ENCODE assay signal across 34 cellular contexts in the genomic region with DNA sequence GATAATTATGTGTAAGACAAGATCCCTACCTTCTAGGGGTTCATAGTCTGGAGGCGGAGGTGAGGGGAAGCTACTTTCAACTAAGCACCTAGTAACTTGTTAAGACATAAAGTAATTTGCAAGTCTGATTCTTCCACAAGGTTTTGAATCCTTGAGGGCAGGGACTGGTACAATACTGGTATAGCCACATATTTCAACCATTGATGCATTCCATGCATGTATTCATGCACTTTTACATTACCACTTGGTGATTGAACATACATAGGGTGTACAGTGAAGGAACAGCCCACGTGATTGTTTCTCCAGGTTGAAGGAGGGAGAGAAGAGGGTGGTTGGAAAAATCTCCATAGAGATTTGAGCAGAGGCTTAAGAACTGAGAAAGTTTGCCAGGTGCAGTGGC.
"Had no signal": no experiment of that assay in that cellular context is flagged by ENCODE, and none has a peak within 500 bp of the region (broad histone marks: within the 10 kb centered on the region; RNA-seq: fewer than 3 reads in every experiment).

No MANE protein-coding gene starts in this region.

- H3K9me3 ChIP-seq: gastrocnemius medialis, heart left ventricle had no signal

- H3K27ac Mint-ChIP-seq: activated B cell treated with CpG ODN at 0.5 μM for 24 hours; activated CD8-positive, alpha-beta T cell treated with anti-CD3 and anti-CD28 coated beads for 36 hours; activated naive CD8-positive, alpha-beta T cell; activated T-helper 17 cell treated with anti-CD3 and anti-CD28 coated beads, Interleukin-2, amount 50 U/mL, for 72 hours; effector memory CD8-positive, alpha-beta T cell; T-cell; T-helper 1 cell treated with Interleukin-12 subunit alpha and Interleukin-12 subunit beta and Interleukin-4 antibody, amounts not matched to agents 30 μg/mL and 1 μg/mL, for 36 hours; T-helper 2 cell treated with Interferon-gamma antibody and Interleukin-4, amounts not matched to agents 5 μg/mL and 100 μg/mL, for 36 hours had no signal

- H3K4me1 Mint-ChIP-seq: activated B cell treated with CpG ODN at 0.5 μM for 24 hours; activated T-helper 17 cell treated with anti-CD3 and anti-CD28 coated beads, Interleukin-2, amount 50 U/mL, for 72 hours; T-cell had no signal

- ATAC-seq: activated CD4-positive, CD25-positive, alpha-beta regulatory T cell treated with anti-CD3 and anti-CD28 coated beads, Interleukin-2, amount 50 U/mL, for 24 hours; activated CD8-positive, alpha-beta T cell treated with anti-CD3 and anti-CD28 coated beads for 36 hours; activated T-cell treated with anti-CD3 and anti-CD28 coated beads, Interleukin-2, amount 50 U/mL, for 4 hours; activated T-helper 17 cell treated with anti-CD3 and anti-CD28 coated beads, Interleukin-2, amount 50 U/mL, for 72 hours; effector memory CD8-positive, alpha-beta T cell; gastrocnemius medialis; heart left ventricle; T-cell had no signal

- H3K36me3 Mint-ChIP-seq: activated naive CD8-positive, alpha-beta T cell; T-cell had no signal

- DNase-seq: activated B cell treated with CpG ODN at 0.5 μM for 24 hours; activated CD4-positive, alpha-beta T cell treated with anti-CD3 and anti-CD28 coated beads for 48 hours; activated CD4-positive, alpha-beta T cell treated with anti-CD3 and anti-CD28 coated beads, Interleukin-2, amount 50 U/mL, for 1 hour; activated CD4-positive, alpha-beta T cell treated with anti-CD3 and anti-CD28 coated beads, Interleukin-2, amount 50 U/mL, for 48 hours; activated CD8-positive, alpha-beta memory T cell treated with anti-CD3 and anti-CD28 coated beads for 24 hours; activated CD8-positive, alpha-beta T cell treated with anti-CD3 and anti-CD28 coated beads for 36 hours; activated effector memory CD4-positive, alpha-beta T cell treated with Interleukin-2 at 50 U/mL for 16 hours; activated gamma-delta T cell treated with Interleukin-2 at 50 U/mL for 16 hours; activated naive CD4-positive, alpha-beta T cell treated with anti-CD3 and anti-CD28 coated beads, Interleukin-2, amount 50 U/mL, for 16 hours; activated naive CD4-positive, alpha-beta T cell treated with Interleukin-2 at 50 U/mL for 16 hours; activated T-cell treated with anti-CD3 and anti-CD28 coated beads, Interleukin-2, amount 50 U/mL, for 4 hours; amniotic stem cell; anterior cingulate cortex; brain microvascular endothelial cell; caudate nucleus; cortex of kidney; dermis blood vessel endothelial cell; effector CD4-positive, alpha-beta T cell; effector memory CD8-positive, alpha-beta T cell; foreskin fibroblast; gastrocnemius medialis; glutamatergic neuron; heart left ventricle; T-cell; T1000; WERI-Rb-1 had no signal

- H3K4me3 ChIP-seq: gastrocnemius medialis, heart left ventricle had no signal

- H3K27me3 ChIP-seq: brain microvascular endothelial cell had no signal

- H3K27ac ChIP-seq: brain microvascular endothelial cell, epithelial cell of prostate, gastrocnemius medialis, heart left ventricle, WERI-Rb-1 had no signal

- H3K4me1 ChIP-seq: gastrocnemius medialis had no signal

- H3K9me3 Mint-ChIP-seq: activated B cell treated with CpG ODN at 0.5 μM for 24 hours; activated CD8-positive, alpha-beta T cell treated with anti-CD3 and anti-CD28 coated beads for 36 hours; activated T-cell treated with anti-CD3 and anti-CD28 coated beads, Interleukin-2, amount 50 U/mL, for 4 hours; activated T-helper 17 cell treated with anti-CD3 and anti-CD28 coated beads, Interleukin-2, amount 50 U/mL, for 72 hours; effector memory CD8-positive, alpha-beta T cell; T-cell; T-helper 1 cell treated with Interleukin-12 subunit alpha and Interleukin-12 subunit beta and Interleukin-4 antibody, amounts not matched to agents 30 μg/mL and 1 μg/mL, for 36 hours; T-helper 2 cell treated with Interferon-gamma antibody and Interleukin-4, amounts not matched to agents 5 μg/mL and 100 μg/mL, for 36 hours had no signal

- H3K36me3 ChIP-seq: brain microvascular endothelial cell, gastrocnemius medialis, heart left ventricle, WERI-Rb-1 had no signal

- FAIRE-seq: astrocyte, colon had no signal

- H3K4me3 Mint-ChIP-seq: activated B cell treated with CpG ODN at 0.5 μM for 24 hours; activated CD8-positive, alpha-beta T cell treated with anti-CD3 and anti-CD28 coated beads for 36 hours; activated naive CD8-positive, alpha-beta T cell; activated T-cell treated with anti-CD3 and anti-CD28 coated beads, Interleukin-2, amount 50 U/mL, for 4 hours; activated T-helper 17 cell treated with anti-CD3 and anti-CD28 coated beads, Interleukin-2, amount 50 U/mL, for 72 hours; effector memory CD8-positive, alpha-beta T cell; T-cell; T-helper 1 cell treated with Interleukin-12 subunit alpha and Interleukin-12 subunit beta and Interleukin-4 antibody, amounts not matched to agents 30 μg/mL and 1 μg/mL, for 36 hours; T-helper 2 cell treated with Interferon-gamma antibody and Interleukin-4, amounts not matched to agents 5 μg/mL and 100 μg/mL, for 36 hours had no signal
